8 cellular contexts compared by ENCODE assay signal in genomic region chr1:145858238-145858936, GRCh38. TPM values are rescaled to one million over a fixed set of nuclear protein-coding genes. Genes with fewer than 3 reads are reported as not detected.
DNase-seq lines count a peak whose midpoint lies in the region; ATAC-seq and TF ChIP-seq lines count a peak whose summit lies in the region.

No MANE protein-coding gene starts in this region.

- H3K4me1 ChIP-seq in ES-I3 (ENCODE audit: insufficient read depth, low read length) = peaks cover 3% of the 10 kb centered on the region; the same call in 1 of the 2 replicates
- peaks cover 0 to 15% (median 3%) of the 10 kb centered on the region in 4 donors for H3K4me1 ChIP-seq in Peyer's patch
- no peaks in the 10 kb centered on the region for H3K4me1 ChIP-seq in cardiac muscle cell (ENCODE audit: low read depth)

- peaks cover 21% of the 10 kb centered on the region for H3K4me1 Mint-ChIP-seq in activated naive CD4-positive, alpha-beta T cell treated with anti-CD3 and anti-CD28 coated beads, Interleukin-2, amount 10 ng/mL, durations not matched to agents 7 days and 5 days

- DNase-seq in Peyer's patch (peak; percentile 72 to 83 (median 74)), cardiac muscle cell (ENCODE audit: low read depth in 1 of 2, low spot score in 1 of 2) (peak; percentile 49 to 65), posterior vena cava (ENCODE audit: low spot score) (peak; percentile 85)
- DNase-seq in activated naive CD4-positive, alpha-beta T cell treated with anti-CD3 and anti-CD28 coated beads, Interleukin-2, amount 10 ng/mL, durations not matched to agents 7 days and 5 days = peak; percentile 71

- peak overlapping the region; percentile 81 to 91 (median 87) for H3K4me3 ChIP-seq in Peyer's patch
- peak overlapping the region; percentile 73 for H3K4me3 ChIP-seq in cardiac muscle cell

- no peak for TF ChIP-seq POLR2A in Peyer's patch (IDR thresholded peaks at IDR 0.05)

- H3K36me3 ChIP-seq in ES-I3 (ENCODE audit: insufficient read depth, low read length) (peaks cover 3% of the 10 kb centered on the region; the same call in 1 of the 2 replicates), Peyer's patch (peaks cover 0 to 32% (median 0%) of the 10 kb centered on the region in 3 donors), cardiac muscle cell (peaks cover 16% of the 10 kb centered on the region)

- H3K9me3 ChIP-seq in ES-I3 (ENCODE audit: control insufficient read depth, insufficient read depth, low read length) (peaks cover 2% of the 10 kb centered on the region; the same call in 1 of the 2 replicates), Peyer's patch (no peaks in the 10 kb centered on the region), cardiac muscle cell (ENCODE audit: low read depth) (no peaks in the 10 kb centered on the region)

- H3K27ac Mint-ChIP-seq in activated naive CD4-positive, alpha-beta T cell treated with anti-CD3 and anti-CD28 coated beads, Interleukin-2, amount 10 ng/mL, durations not matched to agents 7 days and 5 days = peak overlapping the region; percentile 82

- peak overlapping the region; percentile 89 for H3K4me3 Mint-ChIP-seq in activated naive CD4-positive, alpha-beta T cell treated with anti-CD3 and anti-CD28 coated beads, Interleukin-2, amount 10 ng/mL, durations not matched to agents 7 days and 5 days

- H3K36me3 Mint-ChIP-seq in activated naive CD4-positive, alpha-beta T cell treated with anti-CD3 and anti-CD28 coated beads, Interleukin-2, amount 10 ng/mL, durations not matched to agents 7 days and 5 days = peaks cover 14% of the 10 kb centered on the region

- H3K27ac ChIP-seq in Peyer's patch = peak overlapping the region; percentile 86 to 95 (median 89)
- H3K27ac ChIP-seq in cardiac muscle cell = peak overlapping the region; percentile 82

- peaks cover 16% of the 10 kb centered on the region for H3K27me3 Mint-ChIP-seq in activated naive CD4-positive, alpha-beta T cell treated with anti-CD3 and anti-CD28 coated beads, Interleukin-2, amount 10 ng/mL, durations not matched to agents 7 days and 5 days

- no peaks in the 10 kb centered on the region for H3K27me3 ChIP-seq in Peyer's patch
- no peaks in the 10 kb centered on the region for H3K27me3 ChIP-seq in cardiac muscle cell

- ATAC-seq in HG02981 (IDR thresholded peaks at IDR 0.05; ENCODE audit: unreplicated experiment) = peak; percentile 23
- no peak for ATAC-seq in HG03442 (IDR thresholded peaks at IDR 0.05; ENCODE audit: unreplicated experiment)
- ATAC-seq in GM21737 (IDR thresholded peaks at IDR 0.05; ENCODE audit: unreplicated experiment) = no peak

- CTCF ChIA-PET in activated naive CD4-positive, alpha-beta T cell treated with anti-CD3 and anti-CD28 coated beads, Interleukin-2, amount 10 ng/mL, durations not matched to agents 7 days and 5 days (lab: Charles Lee) = interaction anchor here (0.8 to 7.7 kb wide), 12 partner anchors 9 to 154 kb away, joined by 3 to 121 read pairs (median 6); partner anchors contain the start of genes ANKRD34A, ANKRD35, ITGA10 and NUDT17

- no peaks in the 10 kb centered on the region for H3K9me3 Mint-ChIP-seq in activated naive CD4-positive, alpha-beta T cell treated with anti-CD3 and anti-CD28 coated beads, Interleukin-2, amount 10 ng/mL, durations not matched to agents 7 days and 5 days

- TF ChIP-seq CTCF in Peyer's patch (IDR thresholded peaks at IDR 0.05) (no peak), cardiac muscle cell (IDR thresholded peaks at IDR 0.05; ENCODE audit: low read depth, low read length) (no peak)

- intact Hi-C loops in posterior vena cava (cut with DNase I) = loop anchor here in 1 of 2 donors (10.0 kb wide), 2 partner anchors 56 to 156 kb away; partner anchors contain the start of genes ITGA10 and PEX11B

- H3K9ac ChIP-seq in ES-I3 (ENCODE audit: low read depth, low read length) = peak overlapping the region; percentile 66

RNA-seq across cellular contexts. Expression of gene PIAS3, which starts 0.5 kb away (rescaled TPM):
- total RNA-seq in Peyer's patch (10 to 100 TPM in 3 of 4 donors, 1 to 10 TPM in 1; 8.9 to 35.5 (median 17.2) TPM), cardiac muscle cell (22.2 and 23.7 TPM in 2 replicates), posterior vena cava (10 to 100 TPM; 28.6 to 34.7 TPM)
- polyA plus RNA-seq in cardiac muscle cell = 40.5 and 61.5 TPM in 2 replicates

RNA-seq across cellular contexts. Expression of gene NUDT17, which starts 13.0 kb away (rescaled TPM):
- total RNA-seq in Peyer's patch = 1 to 10 TPM in 3 of 4 donors, not detected in 1; 1.9 to 2.3 (median 2.0) TPM
- 19.7 and 23.1 TPM in 2 replicates for total RNA-seq in cardiac muscle cell
- 15.7 and 17.0 TPM in 2 replicates for polyA plus RNA-seq in cardiac muscle cell
- 1 to 10 TPM; 1.8 to 2.5 TPM for total RNA-seq in posterior vena cava

RNA-seq across cellular contexts. Expression of gene ANKRD35, which starts 27.3 kb away (rescaled TPM):
- 1 to 10 TPM in 2 of 4 donors, under 1 TPM in 1, not detected in 1; 0.85 to 7.4 (median 1.2) TPM for total RNA-seq in Peyer's patch
- total RNA-seq in cardiac muscle cell = 0.11 TPM in 1 of 2 replicates, not detected in the other
- 0.64 and 0.77 TPM in 2 replicates for polyA plus RNA-seq in cardiac muscle cell
- 1 to 10 TPM; 5.0 to 7.0 TPM for total RNA-seq in posterior vena cava

RNA-seq across cellular contexts. Expression of gene POLR3C, which starts 34.4 kb away (rescaled TPM):
- total RNA-seq in Peyer's patch (10 to 100 TPM; 17.5 to 79.2 (median 34.5) TPM), cardiac muscle cell (31.4 and 34.9 TPM in 2 replicates), posterior vena cava (10 to 100 TPM; 22.1 to 25.3 TPM)
- polyA plus RNA-seq in cardiac muscle cell = 33.2 and 44.6 TPM in 2 replicates

RNA-seq across cellular contexts. Expression of gene RNF115, which starts 34.5 kb away (rescaled TPM):
- total RNA-seq in Peyer's patch (10 to 100 TPM; 10.2 to 31.4 (median 15.0) TPM), cardiac muscle cell (15.7 and 18.8 TPM in 2 replicates), posterior vena cava (10 to 100 TPM; 28.5 to 69.0 TPM)
- polyA plus RNA-seq in cardiac muscle cell = 12.9 and 14.5 TPM in 2 replicates
